1 cellular context compared by ENCODE assay signal in genomic region chr3:38003371-38003816, GRCh38.
TF ChIP-seq lines count a peak whose summit lies in the region.

No MANE protein-coding gene starts in this region.

TF ChIP-seq in HepG2, 621 proteins besides CTCF, POLR2A, EP300 and RAD21 (continued from another document):
- no peak for TF ChIP-seq CREBL2 (CRISPR knock-in tag; IDR thresholded peaks at IDR 0.05; ENCODE audit: borderline replicate concordance)
- no peak for TF ChIP-seq KAT2B (IDR thresholded peaks at IDR 0.05; ENCODE audit: borderline replicate concordance, low read depth, low read length)
- TF ChIP-seq MAZ (IDR thresholded peaks at IDR 0.05; ENCODE audit: borderline replicate concordance, low read depth, low read length): no peak
- no peak for TF ChIP-seq MAZ (CRISPR knock-in tag; IDR thresholded peaks at IDR 0.05; ENCODE audit: low read depth)
- TF ChIP-seq ZMAT5 (CRISPR knock-in tag; IDR thresholded peaks at IDR 0.05; ENCODE audit: borderline replicate concordance, low read depth): no peak
- TF ChIP-seq ASH2L (IDR thresholded peaks at IDR 0.05; ENCODE audit: insufficient read length, low read depth, low read length): no peak
- TF ChIP-seq ZNF644 (CRISPR knock-in tag; IDR thresholded peaks at IDR 0.05; ENCODE audit: low read depth): no peak
- no peak for TF ChIP-seq KLF11 (CRISPR knock-in tag; IDR thresholded peaks at IDR 0.05)
- no peak for TF ChIP-seq ZNF207 (IDR thresholded peaks at IDR 0.05; ENCODE audit: borderline replicate concordance)
- TF ChIP-seq ZNF414 (CRISPR knock-in tag; IDR thresholded peaks at IDR 0.05): no peak
- no peak for TF ChIP-seq USF2 (IDR thresholded peaks at IDR 0.05; ENCODE audit: low read depth, low read length)
- TF ChIP-seq USF2 (CRISPR knock-in tag; IDR thresholded peaks at IDR 0.05; ENCODE audit: borderline replicate concordance): no peak
- TF ChIP-seq TBX2 (CRISPR knock-in tag; IDR thresholded peaks at IDR 0.05; ENCODE audit: borderline replicate concordance): no peak
- TF ChIP-seq GRHL1 (CRISPR knock-in tag; conservative IDR thresholded peaks at IDR 0.05): no peak
- TF ChIP-seq PPARG (CRISPR knock-in tag; conservative IDR thresholded peaks at IDR 0.05): no peak
- TF ChIP-seq ZFP62 (CRISPR knock-in tag; IDR thresholded peaks at IDR 0.05): no peak
- 0 out of 2 replicates have a peak, but pooled peaks have one; percentile 14 for TF ChIP-seq DPF2 (CRISPR knock-in tag; IDR thresholded peaks at IDR 0.05; ENCODE audit: borderline replicate concordance, low read depth)
- no peak for TF ChIP-seq RFX3 (CRISPR knock-in tag; IDR thresholded peaks at IDR 0.05)
- no peak for TF ChIP-seq JDP2 (CRISPR knock-in tag; IDR thresholded peaks at IDR 0.05; ENCODE audit: borderline replicate concordance)
- TF ChIP-seq TFDP2 (CRISPR knock-in tag; IDR thresholded peaks at IDR 0.05): no peak
